ENCODE assay signal across 1 cellular context in the genomic region with DNA sequence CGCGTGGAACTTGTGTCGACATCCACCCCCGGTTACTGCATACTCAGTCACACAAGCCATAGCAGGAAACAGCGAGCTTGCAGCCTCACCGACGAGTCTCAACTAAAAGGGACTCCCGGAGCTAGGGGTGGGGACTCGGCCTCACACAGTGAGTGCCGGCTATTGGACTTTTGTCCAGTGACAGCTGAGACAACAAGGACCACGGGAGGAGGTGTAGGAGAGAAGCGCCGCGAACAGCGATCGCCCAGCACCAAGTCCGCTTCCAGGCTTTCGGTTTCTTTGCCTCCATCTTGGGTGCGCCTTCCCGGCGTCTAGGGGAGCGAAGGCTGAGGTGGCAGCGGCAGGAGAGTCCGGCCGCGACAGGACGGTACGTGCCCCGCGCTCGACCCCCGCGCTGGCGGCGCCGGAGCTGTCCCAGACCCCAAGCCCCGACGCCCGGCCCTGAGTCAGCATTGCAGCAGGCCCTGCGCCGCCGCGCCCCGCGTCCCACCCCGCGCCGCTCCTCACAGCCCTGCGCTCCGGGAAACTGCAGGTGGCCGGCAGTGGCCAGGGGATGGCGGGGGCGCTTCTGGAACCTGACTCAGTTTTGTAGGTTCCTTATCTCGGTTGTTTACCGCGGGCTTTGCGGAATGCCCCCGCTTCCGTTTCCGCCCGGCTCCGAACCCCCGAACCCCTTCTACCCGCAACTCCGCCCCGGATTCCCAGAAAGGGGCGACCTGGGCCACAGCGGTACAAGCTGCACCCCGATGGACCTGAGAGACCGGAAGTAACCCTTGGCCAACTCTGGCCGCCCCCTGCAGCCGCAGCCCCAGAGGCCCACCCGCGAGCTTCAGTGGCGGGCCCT.
TF ChIP-seq lines count a peak whose summit lies in the region.

A gene (plus strand): TSS at position 50 of the 844 bp plus-strand sequence. CDS start 13,702 bp downstream, outside the sequence.

TF ChIP-seq in HepG2, 621 proteins besides CTCF, POLR2A, EP300 and RAD21 (continued from another document and continues in another):
- TF ChIP-seq, protein P1, sequence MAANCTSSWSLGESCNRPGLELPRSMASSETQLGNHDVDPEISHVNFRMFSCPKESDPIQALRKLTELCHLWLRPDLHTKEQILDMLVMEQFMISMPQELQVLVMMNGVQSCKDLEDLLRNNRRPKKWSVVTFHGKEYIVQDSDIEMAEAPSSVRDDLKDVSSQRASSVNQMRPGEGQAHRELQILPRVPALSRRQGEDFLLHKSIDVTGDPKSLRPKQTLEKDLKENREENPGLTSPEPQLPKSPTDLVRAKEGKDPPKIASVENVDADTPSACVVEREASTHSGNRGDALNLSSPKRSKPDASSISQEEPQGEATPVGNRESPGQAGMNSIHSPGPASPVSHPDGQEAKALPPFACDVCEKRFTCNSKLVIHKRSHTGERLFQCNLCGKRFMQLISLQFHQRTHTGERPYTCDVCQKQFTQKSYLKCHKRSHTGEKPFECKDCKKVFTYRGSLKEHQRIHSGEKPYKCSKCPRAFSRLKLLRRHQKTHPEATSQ (CRISPR knock-in tag; IDR thresholded peaks at IDR 0.05; ENCODE audit: borderline replicate concordance), result peak; percentile 72; the same call in 1 of the 2 replicates
- TF ChIP-seq ZNF782 (CRISPR knock-in tag; IDR thresholded peaks at IDR 0.05; ENCODE audit: borderline replicate concordance), result peak; percentile 71
- no peak for TF ChIP-seq RFXANK (CRISPR knock-in tag; IDR thresholded peaks at IDR 0.05)
- TF ChIP-seq, protein P2, sequence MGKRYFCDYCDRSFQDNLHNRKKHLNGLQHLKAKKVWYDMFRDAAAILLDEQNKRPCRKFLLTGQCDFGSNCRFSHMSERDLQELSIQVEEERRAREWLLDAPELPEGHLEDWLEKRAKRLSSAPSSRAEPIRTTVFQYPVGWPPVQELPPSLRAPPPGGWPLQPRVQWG (CRISPR knock-in tag; IDR thresholded peaks at IDR 0.05; ENCODE audit: borderline replicate concordance, low read depth), result 0 out of 2 replicates have a peak, but pooled peaks have one; percentile 45
- TF ChIP-seq ZNF670 (CRISPR knock-in tag; IDR thresholded peaks at IDR 0.05; ENCODE audit: borderline replicate concordance), result peak; percentile 31; the same call in 1 of the 2 replicates
- TF ChIP-seq TRIM24 (CRISPR knock-in tag; IDR thresholded peaks at IDR 0.05), result peak; percentile 10; the same call in 1 of the 2 replicates
- peak; percentile 87; the same call in 1 of the 2 replicates for TF ChIP-seq TBP (CRISPR knock-in tag; IDR thresholded peaks at IDR 0.05)
- TF ChIP-seq CREB1 (IDR thresholded peaks at IDR 0.05), result 0 out of 2 replicates have a peak, but pooled peaks have one; percentile 9
- no peak for TF ChIP-seq CREB1 (CRISPR knock-in tag; IDR thresholded peaks at IDR 0.05)
- 0 out of 2 replicates have a peak, but pooled peaks have one; percentile 22 for TF ChIP-seq DNMT3B (CRISPR knock-in tag; conservative IDR thresholded peaks at IDR 0.05)
- TF ChIP-seq EHMT2 (IDR thresholded peaks at IDR 0.05; ENCODE audit: borderline replicate concordance, low read depth, low read length), result no peak
- TF ChIP-seq, protein P3, sequence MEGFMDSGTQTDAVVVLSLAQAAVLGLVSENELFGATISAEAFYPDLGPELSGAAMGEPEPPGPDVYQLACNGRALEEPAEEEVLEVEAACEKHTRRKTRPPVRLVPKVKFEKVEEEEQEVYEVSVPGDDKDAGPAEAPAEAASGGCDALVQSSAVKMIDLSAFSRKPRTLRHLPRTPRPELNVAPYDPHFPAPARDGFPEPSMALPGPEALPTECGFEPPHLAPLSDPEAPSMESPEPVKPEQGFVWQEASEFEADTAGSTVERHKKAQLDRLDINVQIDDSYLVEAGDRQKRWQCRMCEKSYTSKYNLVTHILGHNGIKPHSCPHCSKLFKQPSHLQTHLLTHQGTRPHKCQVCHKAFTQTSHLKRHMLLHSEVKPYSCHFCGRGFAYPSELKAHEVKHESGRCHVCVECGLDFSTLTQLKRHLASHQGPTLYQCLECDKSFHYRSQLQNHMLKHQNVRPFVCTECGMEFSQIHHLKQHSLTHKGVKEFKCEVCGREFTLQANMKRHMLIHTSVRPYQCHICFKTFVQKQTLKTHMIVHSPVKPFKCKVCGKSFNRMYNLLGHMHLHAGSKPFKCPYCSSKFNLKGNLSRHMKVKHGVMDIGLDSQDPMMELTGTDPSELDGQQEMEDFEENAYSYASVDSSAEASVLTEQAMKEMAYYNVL (CRISPR knock-in tag; IDR thresholded peaks at IDR 0.05; ENCODE audit: borderline replicate concordance), result no peak; the same call in 1 of the 2 replicates
- no peak for TF ChIP-seq HMGA1 (CRISPR knock-in tag; conservative IDR thresholded peaks at IDR 0.05)
- TF ChIP-seq MLLT10 (CRISPR knock-in tag; IDR thresholded peaks at IDR 0.05), result no peak
- peak; percentile 71 for TF ChIP-seq ZNF225 (CRISPR knock-in tag; IDR thresholded peaks at IDR 0.05)
- TF ChIP-seq, protein P4, sequence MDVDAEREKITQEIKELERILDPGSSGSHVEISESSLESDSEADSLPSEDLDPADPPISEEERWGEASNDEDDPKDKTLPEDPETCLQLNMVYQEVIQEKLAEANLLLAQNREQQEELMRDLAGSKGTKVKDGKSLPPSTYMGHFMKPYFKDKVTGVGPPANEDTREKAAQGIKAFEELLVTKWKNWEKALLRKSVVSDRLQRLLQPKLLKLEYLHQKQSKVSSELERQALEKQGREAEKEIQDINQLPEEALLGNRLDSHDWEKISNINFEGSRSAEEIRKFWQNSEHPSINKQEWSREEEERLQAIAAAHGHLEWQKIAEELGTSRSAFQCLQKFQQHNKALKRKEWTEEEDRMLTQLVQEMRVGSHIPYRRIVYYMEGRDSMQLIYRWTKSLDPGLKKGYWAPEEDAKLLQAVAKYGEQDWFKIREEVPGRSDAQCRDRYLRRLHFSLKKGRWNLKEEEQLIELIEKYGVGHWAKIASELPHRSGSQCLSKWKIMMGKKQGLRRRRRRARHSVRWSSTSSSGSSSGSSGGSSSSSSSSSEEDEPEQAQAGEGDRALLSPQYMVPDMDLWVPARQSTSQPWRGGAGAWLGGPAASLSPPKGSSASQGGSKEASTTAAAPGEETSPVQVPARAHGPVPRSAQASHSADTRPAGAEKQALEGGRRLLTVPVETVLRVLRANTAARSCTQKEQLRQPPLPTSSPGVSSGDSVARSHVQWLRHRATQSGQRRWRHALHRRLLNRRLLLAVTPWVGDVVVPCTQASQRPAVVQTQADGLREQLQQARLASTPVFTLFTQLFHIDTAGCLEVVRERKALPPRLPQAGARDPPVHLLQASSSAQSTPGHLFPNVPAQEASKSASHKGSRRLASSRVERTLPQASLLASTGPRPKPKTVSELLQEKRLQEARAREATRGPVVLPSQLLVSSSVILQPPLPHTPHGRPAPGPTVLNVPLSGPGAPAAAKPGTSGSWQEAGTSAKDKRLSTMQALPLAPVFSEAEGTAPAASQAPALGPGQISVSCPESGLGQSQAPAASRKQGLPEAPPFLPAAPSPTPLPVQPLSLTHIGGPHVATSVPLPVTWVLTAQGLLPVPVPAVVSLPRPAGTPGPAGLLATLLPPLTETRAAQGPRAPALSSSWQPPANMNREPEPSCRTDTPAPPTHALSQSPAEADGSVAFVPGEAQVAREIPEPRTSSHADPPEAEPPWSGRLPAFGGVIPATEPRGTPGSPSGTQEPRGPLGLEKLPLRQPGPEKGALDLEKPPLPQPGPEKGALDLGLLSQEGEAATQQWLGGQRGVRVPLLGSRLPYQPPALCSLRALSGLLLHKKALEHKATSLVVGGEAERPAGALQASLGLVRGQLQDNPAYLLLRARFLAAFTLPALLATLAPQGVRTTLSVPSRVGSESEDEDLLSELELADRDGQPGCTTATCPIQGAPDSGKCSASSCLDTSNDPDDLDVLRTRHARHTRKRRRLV (CRISPR knock-in tag; IDR thresholded peaks at IDR 0.05), result peak; percentile 93
- no peak for TF ChIP-seq ZNF841 (CRISPR knock-in tag; IDR thresholded peaks at IDR 0.05; ENCODE audit: borderline replicate concordance)
- TF ChIP-seq, protein P5, sequence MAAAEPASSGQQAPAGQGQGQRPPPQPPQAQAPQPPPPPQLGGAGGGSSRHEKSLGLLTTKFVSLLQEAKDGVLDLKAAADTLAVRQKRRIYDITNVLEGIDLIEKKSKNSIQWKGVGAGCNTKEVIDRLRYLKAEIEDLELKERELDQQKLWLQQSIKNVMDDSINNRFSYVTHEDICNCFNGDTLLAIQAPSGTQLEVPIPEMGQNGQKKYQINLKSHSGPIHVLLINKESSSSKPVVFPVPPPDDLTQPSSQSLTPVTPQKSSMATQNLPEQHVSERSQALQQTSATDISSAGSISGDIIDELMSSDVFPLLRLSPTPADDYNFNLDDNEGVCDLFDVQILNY (CRISPR knock-in tag; conservative IDR thresholded peaks at IDR 0.05), result no peak
- TF ChIP-seq MTF2 (CRISPR knock-in tag; IDR thresholded peaks at IDR 0.05; ENCODE audit: borderline replicate concordance), result peak; percentile 89
- TF ChIP-seq ETV6 (CRISPR knock-in tag; conservative IDR thresholded peaks at IDR 0.05), result peak; percentile 54; the same call in 1 of the 2 replicates
- TF ChIP-seq, protein P6, sequence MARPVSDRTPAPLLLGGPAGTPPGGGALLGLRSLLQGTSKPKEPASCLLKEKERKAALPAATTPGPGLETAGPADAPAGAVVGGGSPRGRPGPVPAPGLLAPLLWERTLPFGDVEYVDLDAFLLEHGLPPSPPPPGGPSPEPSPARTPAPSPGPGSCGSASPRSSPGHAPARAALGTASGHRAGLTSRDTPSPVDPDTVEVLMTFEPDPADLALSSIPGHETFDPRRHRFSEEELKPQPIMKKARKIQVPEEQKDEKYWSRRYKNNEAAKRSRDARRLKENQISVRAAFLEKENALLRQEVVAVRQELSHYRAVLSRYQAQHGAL (CRISPR knock-in tag; IDR thresholded peaks at IDR 0.05; ENCODE audit: not compliant biosample characterization), result peak; percentile 84
- TF ChIP-seq, protein P7, sequence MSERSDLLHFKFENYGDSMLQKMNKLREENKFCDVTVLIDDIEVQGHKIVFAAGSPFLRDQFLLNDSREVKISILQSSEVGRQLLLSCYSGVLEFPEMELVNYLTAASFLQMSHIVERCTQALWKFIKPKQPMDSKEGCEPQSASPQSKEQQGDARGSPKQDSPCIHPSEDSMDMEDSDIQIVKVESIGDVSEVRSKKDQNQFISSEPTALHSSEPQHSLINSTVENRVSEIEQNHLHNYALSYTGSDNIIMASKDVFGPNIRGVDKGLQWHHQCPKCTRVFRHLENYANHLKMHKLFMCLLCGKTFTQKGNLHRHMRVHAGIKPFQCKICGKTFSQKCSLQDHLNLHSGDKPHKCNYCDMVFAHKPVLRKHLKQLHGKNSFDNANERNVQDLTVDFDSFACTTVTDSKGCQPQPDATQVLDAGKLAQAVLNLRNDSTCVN (CRISPR knock-in tag; IDR thresholded peaks at IDR 0.05; ENCODE audit: borderline replicate concordance), result peak; percentile 18; the same call in 1 of the 2 replicates
- no peak for TF ChIP-seq NFKBIZ (CRISPR knock-in tag; IDR thresholded peaks at IDR 0.05)
- no peak; the same call in none of the 2 replicates for TF ChIP-seq FLYWCH1 (CRISPR knock-in tag; IDR thresholded peaks at IDR 0.05)
- TF ChIP-seq ZNF660 (CRISPR knock-in tag; IDR thresholded peaks at IDR 0.05; ENCODE audit: borderline replicate concordance, low read depth), result no peak
- TF ChIP-seq, protein P8, sequence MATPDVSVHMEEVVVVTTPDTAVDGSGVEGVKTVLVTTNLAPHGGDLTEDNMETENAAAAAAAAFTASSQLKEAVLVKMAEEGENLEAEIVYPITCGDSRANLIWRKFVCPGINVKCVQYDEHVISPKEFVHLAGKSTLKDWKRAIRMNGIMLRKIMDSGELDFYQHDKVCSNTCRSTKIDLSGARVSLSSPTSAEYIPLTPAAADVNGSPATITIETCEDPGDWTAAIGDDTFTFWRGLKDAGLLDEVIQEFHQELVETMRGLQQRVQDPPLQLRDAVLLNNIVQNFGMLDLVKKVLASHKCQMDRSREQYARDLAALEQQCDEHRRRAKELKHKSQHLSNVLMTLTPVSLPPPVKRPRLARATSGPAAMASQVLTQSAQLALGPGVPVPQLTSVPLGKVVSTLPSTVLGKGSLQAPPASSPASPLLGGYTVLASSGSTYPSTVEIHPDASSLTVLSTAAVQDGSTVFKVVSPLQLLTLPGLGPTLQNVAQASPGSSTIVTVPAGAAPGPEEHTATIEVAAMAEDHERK (CRISPR knock-in tag; IDR thresholded peaks at IDR 0.05; ENCODE audit: low read depth), result no peak
- TF ChIP-seq, protein P9, sequence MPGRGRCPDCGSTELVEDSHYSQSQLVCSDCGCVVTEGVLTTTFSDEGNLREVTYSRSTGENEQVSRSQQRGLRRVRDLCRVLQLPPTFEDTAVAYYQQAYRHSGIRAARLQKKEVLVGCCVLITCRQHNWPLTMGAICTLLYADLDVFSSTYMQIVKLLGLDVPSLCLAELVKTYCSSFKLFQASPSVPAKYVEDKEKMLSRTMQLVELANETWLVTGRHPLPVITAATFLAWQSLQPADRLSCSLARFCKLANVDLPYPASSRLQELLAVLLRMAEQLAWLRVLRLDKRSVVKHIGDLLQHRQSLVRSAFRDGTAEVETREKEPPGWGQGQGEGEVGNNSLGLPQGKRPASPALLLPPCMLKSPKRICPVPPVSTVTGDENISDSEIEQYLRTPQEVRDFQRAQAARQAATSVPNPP (CRISPR knock-in tag; IDR thresholded peaks at IDR 0.05), result peak; percentile 53; the same call in 1 of the 2 replicates
- TF ChIP-seq ONECUT2 (CRISPR knock-in tag; IDR thresholded peaks at IDR 0.05), result no peak
- peak; percentile 87; the same call in 1 of the 2 replicates for TF ChIP-seq PHF21A (CRISPR knock-in tag; IDR thresholded peaks at IDR 0.05)
- no peak for TF ChIP-seq KLF13 (CRISPR knock-in tag; IDR thresholded peaks at IDR 0.05)
- no peak for TF ChIP-seq XBP1 (CRISPR knock-in tag; IDR thresholded peaks at IDR 0.05)
- peak; percentile 85 for TF ChIP-seq ZNF777 (CRISPR knock-in tag; IDR thresholded peaks at IDR 0.05)
- TF ChIP-seq, protein P10, sequence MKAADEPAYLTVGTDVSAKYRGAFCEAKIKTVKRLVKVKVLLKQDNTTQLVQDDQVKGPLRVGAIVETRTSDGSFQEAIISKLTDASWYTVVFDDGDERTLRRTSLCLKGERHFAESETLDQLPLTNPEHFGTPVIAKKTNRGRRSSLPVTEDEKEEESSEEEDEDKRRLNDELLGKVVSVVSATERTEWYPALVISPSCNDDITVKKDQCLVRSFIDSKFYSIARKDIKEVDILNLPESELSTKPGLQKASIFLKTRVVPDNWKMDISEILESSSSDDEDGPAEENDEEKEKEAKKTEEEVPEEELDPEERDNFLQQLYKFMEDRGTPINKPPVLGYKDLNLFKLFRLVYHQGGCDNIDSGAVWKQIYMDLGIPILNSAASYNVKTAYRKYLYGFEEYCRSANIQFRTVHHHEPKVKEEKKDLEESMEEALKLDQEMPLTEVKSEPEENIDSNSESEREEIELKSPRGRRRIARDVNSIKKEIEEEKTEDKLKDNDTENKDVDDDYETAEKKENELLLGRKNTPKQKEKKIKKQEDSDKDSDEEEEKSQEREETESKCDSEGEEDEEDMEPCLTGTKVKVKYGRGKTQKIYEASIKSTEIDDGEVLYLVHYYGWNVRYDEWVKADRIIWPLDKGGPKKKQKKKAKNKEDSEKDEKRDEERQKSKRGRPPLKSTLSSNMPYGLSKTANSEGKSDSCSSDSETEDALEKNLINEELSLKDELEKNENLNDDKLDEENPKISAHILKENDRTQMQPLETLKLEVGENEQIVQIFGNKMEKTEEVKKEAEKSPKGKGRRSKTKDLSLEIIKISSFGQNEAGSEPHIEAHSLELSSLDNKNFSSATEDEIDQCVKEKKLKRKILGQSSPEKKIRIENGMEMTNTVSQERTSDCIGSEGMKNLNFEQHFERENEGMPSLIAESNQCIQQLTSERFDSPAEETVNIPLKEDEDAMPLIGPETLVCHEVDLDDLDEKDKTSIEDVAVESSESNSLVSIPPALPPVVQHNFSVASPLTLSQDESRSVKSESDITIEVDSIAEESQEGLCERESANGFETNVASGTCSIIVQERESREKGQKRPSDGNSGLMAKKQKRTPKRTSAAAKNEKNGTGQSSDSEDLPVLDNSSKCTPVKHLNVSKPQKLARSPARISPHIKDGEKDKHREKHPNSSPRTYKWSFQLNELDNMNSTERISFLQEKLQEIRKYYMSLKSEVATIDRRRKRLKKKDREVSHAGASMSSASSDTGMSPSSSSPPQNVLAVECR (CRISPR knock-in tag; IDR thresholded peaks at IDR 0.05; ENCODE audit: borderline replicate concordance), result peak; percentile 89; the same call in 1 of the 2 replicates
- no peak for TF ChIP-seq ZFP36L1 (CRISPR knock-in tag; IDR thresholded peaks at IDR 0.05)
